Comparison of ENCODE assay signal across 33 cellular contexts in genomic region chr3:170797685-170798084, GRCh38.
A peak's percentile ranks its signal among the peaks of the same experiment; 100 is the strongest.
DNase-seq lines count a peak whose midpoint lies in the region; ATAC-seq, FAIRE-seq and TF ChIP-seq lines count a peak whose summit lies in the region.
"Had no signal": no experiment of that assay in that cellular context is flagged by ENCODE, and none has a peak within 500 bp of the region (broad histone marks: within the 10 kb centered on the region; RNA-seq: fewer than 3 reads in every experiment).

No MANE protein-coding gene starts in this region.

- no peaks in the 10 kb centered on the region for H3K36me3 ChIP-seq in IMR-90 (ENCODE audit: control insufficient read depth, insufficient read depth, low read length)
- H3K36me3 ChIP-seq in K562 (ENCODE audit: control insufficient read depth, insufficient read depth, low read length), result no peaks in the 10 kb centered on the region
- H3K36me3 ChIP-seq in naive thymus-derived CD4-positive, alpha-beta T cell (ENCODE audit: control insufficient read depth in 2 of 3, insufficient read depth in 3 of 3, low read length in 3 of 3), result no peaks in the 10 kb centered on the region
- H3K36me3 ChIP-seq: BE2C; BLaER1; BLaER1 treated with 17β-estradiol and CSF1 and Interleukin-3, amounts not matched to agents 10 nM and 100 nM had no signal

- no peaks in the 10 kb centered on the region for H3K36me3 Mint-ChIP-seq in naive thymus-derived CD4-positive, alpha-beta T cell
- H3K36me3 Mint-ChIP-seq: CD14-positive monocyte; CD4-positive, alpha-beta memory T cell; CD4-positive, CD25-positive, alpha-beta regulatory T cell; CD8-positive, alpha-beta memory T cell; CD8-positive, alpha-beta T cell had no signal

- peaks cover 14 to 26% (median 16%) of the 10 kb centered on the region in 5 donors for H3K27me3 Mint-ChIP-seq in naive thymus-derived CD4-positive, alpha-beta T cell

- no peak overlapping the region for H3K4ac ChIP-seq in IMR-90 (ENCODE audit: low read depth, low read length)

- dilution Hi-C loops in IMR-90 (cut with HindIII; ENCODE audit: low sequenced_read_pairs, unreplicated experiment), result no loop called here

- no peak for TF ChIP-seq EP300 in K562 (IDR thresholded peaks at IDR 0.05; ENCODE audit: low read length)

- no peak overlapping the region for H3K56ac ChIP-seq in IMR-90 (ENCODE audit: extremely low read depth, insufficient read depth, low read length)

- H3K9me3 Mint-ChIP-seq in naive thymus-derived CD4-positive, alpha-beta T cell, result peaks cover 0 to 8% (median 0%) of the 10 kb centered on the region in 11 donors
- H3K9me3 Mint-ChIP-seq: CD8-positive, alpha-beta T cell had no signal

- H3K4me3 Mint-ChIP-seq in naive thymus-derived CD4-positive, alpha-beta T cell, result no peak overlapping the region
- H3K4me3 Mint-ChIP-seq: B cell; CD14-positive monocyte; CD4-positive, alpha-beta memory T cell; CD4-positive, alpha-beta T cell; CD4-positive, CD25-positive, alpha-beta regulatory T cell; CD8-positive, alpha-beta memory T cell; CD8-positive, alpha-beta T cell had no signal

- CTCF ChIA-PET in IMR-90 (lab: Yijun Ruan, JAX) (no interaction called here), K562 (lab: Yijun Ruan, JAX; ENCODE audit: low intra/inter-chr PET ratio) (no interaction called here)
- CTCF ChIA-PET in naive thymus-derived CD4-positive, alpha-beta T cell (lab: Charles Lee), result no interaction called here

- TF ChIP-seq POLR2A in IMR-90 (IDR thresholded peaks at IDR 0.05; ENCODE audit: low read depth, low read length) (no peak), K562 (conservative IDR thresholded peaks at IDR 0.05) (no peak)

- H4K20me1 ChIP-seq in IMR-90 (ENCODE audit: insufficient read depth, low read length) (no peaks in the 10 kb centered on the region), K562 (replicated peaks; ENCODE audit: control insufficient read depth, insufficient read depth, low read length) (no peaks in the 10 kb centered on the region)
- H4K20me1 ChIP-seq: BLaER1; BLaER1 treated with 17β-estradiol and CSF1 and Interleukin-3, amounts not matched to agents 10 nM and 100 nM had no signal

- in situ Hi-C loops in IMR-90 (cut with MboI; ENCODE audit: low sequenced_read_pairs) (no loop called here), K562 (cut with MboI) (no loop called here)

- POLR2A ChIA-PET in IMR-90 (lab: Charles Lee; ENCODE audit: unreplicated experiment), result no interaction called here
- POLR2A ChIA-PET in K562 (lab: Yijun Ruan, JAX), result no interaction called here
- POLR2A ChIA-PET in naive thymus-derived CD4-positive, alpha-beta T cell (lab: Charles Lee), result no interaction called here

- H2AK5ac ChIP-seq in IMR-90 (ENCODE audit: low read depth, low read length), result no peak overlapping the region

- no peak for FAIRE-seq in K562 (lab: Jason Lieb, UNC)
- FAIRE-seq: A204.1, A549, D721Med had no signal

- H3K4me1 ChIP-seq in IMR-90 (ENCODE audit: control insufficient read depth, insufficient read depth, low read length) (peaks cover 10% of the 10 kb centered on the region), K562 (replicated peaks in 1 of 2; ENCODE audit: control insufficient read depth in 2 of 2, insufficient read depth in 2 of 2, low read length in 2 of 2) (peaks cover 4 to 17% of the 10 kb centered on the region in 2 experiments; a peak in 4 of 5 replicates)
- H3K4me1 ChIP-seq in naive thymus-derived CD4-positive, alpha-beta T cell (ENCODE audit: control insufficient read depth in 2 of 2, insufficient read depth in 2 of 2, low read length in 2 of 2), result no peaks in the 10 kb centered on the region
- H3K4me1 ChIP-seq: A549; BE2C; BLaER1; BLaER1 treated with 17β-estradiol and CSF1 and Interleukin-3, amounts not matched to agents 10 nM and 100 nM; Caco-2 had no signal

- H4K5ac ChIP-seq in IMR-90 (ENCODE audit: low read depth, low read length), result no peak overlapping the region

- H2BK20ac ChIP-seq in IMR-90 (ENCODE audit: low read depth, low read length), result no peak overlapping the region

- no peak overlapping the region for H2AK9ac ChIP-seq in IMR-90 (replicated peaks; ENCODE audit: low read depth, low read length, poor library complexity)

- BruUV-seq in IMR-90 (replicated peaks; lab: Mats Ljungman, UMichigan) (no TSS peak), K562 (replicated peaks; lab: Mats Ljungman, UMichigan) (no TSS peak)

- intact Hi-C loops in IMR-90 (cut with micrococcal nuclease) (no loop called here), K562 (cut with micrococcal nuclease) (no loop called here)
- intact Hi-C loops in naive thymus-derived CD4-positive, alpha-beta T cell (cut with micrococcal nuclease), result no loop called here

- H3K79me2 ChIP-seq in K562 (ENCODE audit: control insufficient read depth, insufficient read depth, low read length), result no peaks in the 10 kb centered on the region

- WGBS in IMR-90 (ENCODE audit: extremely low coverage in 2 of 2, insufficient read length in 1 of 2), 2 experiments, result 100% methylated on average over 2 of the region's 5 CpGs; no CpG with 5 or more reads in 1 of the 2 experiments
- 39% methylated on average over 5 of the region's 5 CpGs for WGBS in K562 (ENCODE audit: insufficient coverage, low coverage, missing lambda C conversion rate)

- H3K79me1 ChIP-seq in IMR-90 (ENCODE audit: low read depth in 1 of 2, low read length in 2 of 2), result no peaks in the 10 kb centered on the region

- no peak overlapping the region for H4K91ac ChIP-seq in IMR-90 (ENCODE audit: insufficient read depth, low read depth, low read length)

- H3K27ac ChIP-seq in IMR-90 (ENCODE audit: insufficient read depth, low read length) (no peak overlapping the region), K562 (ENCODE audit: extremely low read depth, low read depth, low read length) (no peak overlapping the region)
- H3K27ac ChIP-seq in naive thymus-derived CD4-positive, alpha-beta T cell (ENCODE audit: low read depth, low read length), result no peak overlapping the region
- H3K27ac ChIP-seq: 22Rv1; A549; BLaER1; BLaER1 treated with 17β-estradiol and CSF1 and Interleukin-3, amounts not matched to agents 10 nM and 100 nM; C4-2B had no signal

- H3K9ac ChIP-seq in IMR-90 (ENCODE audit: low read depth, low read length) (no peak overlapping the region), K562 (ENCODE audit: insufficient read depth in 1 of 2, low read depth in 2 of 2, low read length in 2 of 2) (no peak overlapping the region)
- H3K9ac ChIP-seq: BLaER1; BLaER1 treated with 17β-estradiol and CSF1 and Interleukin-3, amounts not matched to agents 10 nM and 100 nM had no signal

- H3K27ac Mint-ChIP-seq in naive thymus-derived CD4-positive, alpha-beta T cell, result no peak overlapping the region
- H3K27ac Mint-ChIP-seq: B cell; CD14-positive monocyte; CD4-positive, alpha-beta memory T cell; CD4-positive, alpha-beta T cell; CD8-positive, alpha-beta memory T cell; CD8-positive, alpha-beta T cell had no signal

- H3K18ac ChIP-seq in IMR-90 (ENCODE audit: low read depth, low read length), result no peak overlapping the region

- no peak overlapping the region for H4K8ac ChIP-seq in IMR-90 (ENCODE audit: low read depth in 2 of 2, low read length in 2 of 2)

- H2BK15ac ChIP-seq in IMR-90 (ENCODE audit: low read depth, low read length), result 0 out of 3 replicates have a peak overlapping the region, but pooled peaks have one; percentile 21

- H2BK120ac ChIP-seq in IMR-90 (ENCODE audit: low read depth, low read length), result no peak overlapping the region

- H3K14ac ChIP-seq in IMR-90 (replicated peaks; ENCODE audit: low read depth, low read length), result no peak overlapping the region

- TF ChIP-seq RAD21 in IMR-90 (IDR thresholded peaks at IDR 0.05; ENCODE audit: low read length), result no peak
- no peak for TF ChIP-seq RAD21 in K562 (CRISPR knock-in tag; conservative IDR thresholded peaks at IDR 0.05 in 1 of 2, IDR thresholded peaks at IDR 0.05 in 1 of 2)

- H2BK5ac ChIP-seq in IMR-90 (ENCODE audit: low read depth, low read length, poor library complexity, severe bottlenecking), result no peak overlapping the region

- H3K9me3 ChIP-seq in IMR-90 (ENCODE audit: control insufficient read depth, insufficient read depth, low read length), result no peaks in the 10 kb centered on the region
- H3K9me3 ChIP-seq in K562 (replicated peaks; ENCODE audit: control insufficient read depth, insufficient read depth, low read depth, low read length), result peaks cover 9% of the 10 kb centered on the region
- no peaks in the 10 kb centered on the region for H3K9me3 ChIP-seq in naive thymus-derived CD4-positive, alpha-beta T cell (ENCODE audit: control insufficient read depth in 2 of 3, low read length in 3 of 3)
- H3K9me3 ChIP-seq: A549, BE2C, Caco-2 had no signal

- H3K4me1 Mint-ChIP-seq in naive thymus-derived CD4-positive, alpha-beta T cell, result no peaks in the 10 kb centered on the region
- H3K4me1 Mint-ChIP-seq: B cell; CD14-positive monocyte; CD4-positive, alpha-beta memory T cell; CD4-positive, CD25-positive, alpha-beta regulatory T cell; CD8-positive, alpha-beta memory T cell had no signal

- no peak for DNase-seq in IMR-90
- DNase-seq in K562 (ENCODE audit: extremely low read depth in 1 of 4, low spot score in 3 of 4), result no peak
- DNase-seq in naive thymus-derived CD4-positive, alpha-beta T cell, result no peak
- DNase-seq: 8988T; ACHN; AML-193; BE2C; C1 segment of cervical spinal cord; Caco-2; Calu3; CD4-positive, alpha-beta memory T cell; CD4-positive, alpha-beta T cell; CD4-positive, CD25-positive, alpha-beta regulatory T cell; CD8-positive, alpha-beta memory T cell; CD8-positive, alpha-beta T cell; COR-L47; DMS 273 treated with DMSO at 0.1 percent for 48 hours; DMS153; DMS53; DMS79; DMS79 treated with DMSO at 0.1 percent for 48 hours; DND-41; EL had no signal

- ATAC-seq in IMR-90 (ENCODE audit: low read depth) (no peak), K562 (no peak), HG03342 (IDR thresholded peaks at IDR 0.05; ENCODE audit: unreplicated experiment) (no peak)
- ATAC-seq in naive thymus-derived CD4-positive, alpha-beta T cell, result no peak
- ATAC-seq: A549; CD8-positive, alpha-beta T cell had no signal

- H3K23ac ChIP-seq in IMR-90 (ENCODE audit: low read depth, low read length), result no peak overlapping the region

- H3K9me1 ChIP-seq in IMR-90 (ENCODE audit: insufficient read depth, low read length), result peaks cover 7% of the 10 kb centered on the region
- H3K9me1 ChIP-seq in K562 (ENCODE audit: control insufficient read depth, insufficient read depth, low read length), result no peaks in the 10 kb centered on the region

- H3K27me3 ChIP-seq in IMR-90 (ENCODE audit: control insufficient read depth, insufficient read depth, low read length), result no peaks in the 10 kb centered on the region
- H3K27me3 ChIP-seq in K562 (ENCODE audit: control insufficient read depth in 2 of 2, insufficient read depth in 2 of 2, low read length in 2 of 2), result no peaks in the 10 kb centered on the region
- no peaks in the 10 kb centered on the region for H3K27me3 ChIP-seq in naive thymus-derived CD4-positive, alpha-beta T cell (ENCODE audit: control insufficient read depth in 2 of 2, insufficient read depth in 2 of 2, low read length in 2 of 2)
- H3K27me3 ChIP-seq: BE2C; BLaER1; BLaER1 treated with 17β-estradiol and CSF1 and Interleukin-3, amounts not matched to agents 10 nM and 100 nM had no signal

- no peak overlapping the region for H3K4me2 ChIP-seq in IMR-90 (ENCODE audit: low read depth, low read length)
- no peak overlapping the region for H3K4me2 ChIP-seq in K562 (ENCODE audit: insufficient read depth, low read length)
- H3K4me2 ChIP-seq: A549; BLaER1; BLaER1 treated with 17β-estradiol and CSF1 and Interleukin-3, amounts not matched to agents 10 nM and 100 nM had no signal

- no peak overlapping the region for H3K4me3 ChIP-seq in IMR-90 (ENCODE audit: insufficient read depth, low read depth, low read length)
- H3K4me3 ChIP-seq in K562, result no peak overlapping the region
- no peak overlapping the region for H3K4me3 ChIP-seq in naive thymus-derived CD4-positive, alpha-beta T cell (ENCODE audit: low read length)
- H3K4me3 ChIP-seq: A549; BLaER1; BLaER1 treated with 17β-estradiol and CSF1 and Interleukin-3, amounts not matched to agents 10 nM and 100 nM had no signal

- H2AFZ ChIP-seq in IMR-90 (replicated peaks; ENCODE audit: low read length, poor library complexity) (no peak overlapping the region), K562 (ENCODE audit: low read depth, low read length) (no peak overlapping the region)

- TF ChIP-seq CTCF in IMR-90 (conservative IDR thresholded peaks at IDR 0.05; ENCODE audit: low read depth, low read length) (no peak), K562 (IDR thresholded peaks at IDR 0.05 in 2 of 3, conservative IDR thresholded peaks at IDR 0.05 in 1 of 3; ENCODE audit: insufficient read depth in 2 of 3, low read depth in 1 of 3, low read length in 3 of 3) (no peak)
